Comparison of ENCODE assay signal across 1 cellular context in the genomic region with DNA sequence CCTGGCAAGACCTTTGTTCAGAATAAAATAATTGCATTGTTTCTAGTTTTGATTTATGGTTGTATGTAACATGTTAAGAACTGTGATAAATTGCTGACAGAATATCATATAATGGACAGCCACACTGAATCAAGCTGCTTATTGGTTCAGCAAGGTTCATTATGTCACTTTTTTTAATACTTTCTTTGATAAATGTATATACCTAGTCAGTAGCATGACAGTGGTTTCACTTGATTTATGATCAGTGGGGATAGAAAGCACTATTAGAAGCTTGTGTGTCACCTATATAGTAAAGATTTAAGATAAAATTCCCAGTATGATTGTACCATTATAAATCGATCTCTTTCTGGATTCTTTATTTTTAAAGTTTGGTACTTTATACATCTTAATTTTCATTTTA.
A peak's percentile ranks its signal among the peaks of the same experiment; 100 is the strongest.
TF ChIP-seq lines count a peak whose summit lies in the region.

No MANE protein-coding gene starts in this region.

TF ChIP-seq in GM12878, 131 proteins besides CTCF, POLR2A, EP300 and RAD21:
- no peak for TF ChIP-seq IKZF2 (IDR thresholded peaks at IDR 0.05)
- TF ChIP-seq ZNF207 (IDR thresholded peaks at IDR 0.05; ENCODE audit: borderline replicate concordance) = no peak
- TF ChIP-seq, protein P1, sequence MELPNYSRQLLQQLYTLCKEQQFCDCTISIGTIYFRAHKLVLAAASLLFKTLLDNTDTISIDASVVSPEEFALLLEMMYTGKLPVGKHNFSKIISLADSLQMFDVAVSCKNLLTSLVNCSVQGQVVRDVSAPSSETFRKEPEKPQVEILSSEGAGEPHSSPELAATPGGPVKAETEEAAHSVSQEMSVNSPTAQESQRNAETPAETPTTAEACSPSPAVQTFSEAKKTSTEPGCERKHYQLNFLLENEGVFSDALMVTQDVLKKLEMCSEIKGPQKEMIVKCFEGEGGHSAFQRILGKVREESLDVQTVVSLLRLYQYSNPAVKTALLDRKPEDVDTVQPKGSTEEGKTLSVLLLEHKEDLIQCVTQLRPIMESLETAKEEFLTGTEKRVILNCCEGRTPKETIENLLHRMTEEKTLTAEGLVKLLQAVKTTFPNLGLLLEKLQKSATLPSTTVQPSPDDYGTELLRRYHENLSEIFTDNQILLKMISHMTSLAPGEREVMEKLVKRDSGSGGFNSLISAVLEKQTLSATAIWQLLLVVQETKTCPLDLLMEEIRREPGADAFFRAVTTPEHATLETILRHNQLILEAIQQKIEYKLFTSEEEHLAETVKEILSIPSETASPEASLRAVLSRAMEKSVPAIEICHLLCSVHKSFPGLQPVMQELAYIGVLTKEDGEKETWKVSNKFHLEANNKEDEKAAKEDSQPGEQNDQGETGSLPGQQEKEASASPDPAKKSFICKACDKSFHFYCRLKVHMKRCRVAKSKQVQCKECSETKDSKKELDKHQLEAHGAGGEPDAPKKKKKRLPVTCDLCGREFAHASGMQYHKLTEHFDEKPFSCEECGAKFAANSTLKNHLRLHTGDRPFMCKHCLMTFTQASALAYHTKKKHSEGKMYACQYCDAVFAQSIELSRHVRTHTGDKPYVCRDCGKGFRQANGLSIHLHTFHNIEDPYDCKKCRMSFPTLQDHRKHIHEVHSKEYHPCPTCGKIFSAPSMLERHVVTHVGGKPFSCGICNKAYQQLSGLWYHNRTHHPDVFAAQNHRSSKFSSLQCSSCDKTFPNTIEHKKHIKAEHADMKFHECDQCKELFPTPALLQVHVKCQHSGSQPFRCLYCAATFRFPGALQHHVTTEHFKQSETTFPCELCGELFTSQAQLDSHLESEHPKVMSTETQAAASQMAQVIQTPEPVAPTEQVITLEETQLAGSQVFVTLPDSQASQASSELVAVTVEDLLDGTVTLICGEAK (IDR thresholded peaks at IDR 0.05; ENCODE audit: borderline replicate concordance) = no peak
- TF ChIP-seq, protein P2, sequence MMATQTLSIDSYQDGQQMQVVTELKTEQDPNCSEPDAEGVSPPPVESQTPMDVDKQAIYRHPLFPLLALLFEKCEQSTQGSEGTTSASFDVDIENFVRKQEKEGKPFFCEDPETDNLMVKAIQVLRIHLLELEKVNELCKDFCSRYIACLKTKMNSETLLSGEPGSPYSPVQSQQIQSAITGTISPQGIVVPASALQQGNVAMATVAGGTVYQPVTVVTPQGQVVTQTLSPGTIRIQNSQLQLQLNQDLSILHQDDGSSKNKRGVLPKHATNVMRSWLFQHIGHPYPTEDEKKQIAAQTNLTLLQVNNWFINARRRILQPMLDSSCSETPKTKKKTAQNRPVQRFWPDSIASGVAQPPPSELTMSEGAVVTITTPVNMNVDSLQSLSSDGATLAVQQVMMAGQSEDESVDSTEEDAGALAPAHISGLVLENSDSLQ (IDR thresholded peaks at IDR 0.05) = 0 out of 2 replicates have a peak, but pooled peaks have one; percentile 6
- no peak for TF ChIP-seq CUX1 (IDR thresholded peaks at IDR 0.05; ENCODE audit: insufficient replicate concordance, low read depth, low read length)
- no peak for TF ChIP-seq BCL3 (IDR thresholded peaks at IDR 0.05; ENCODE audit: borderline replicate concordance, insufficient read depth, low read depth, low read length, poor library complexity, severe bottlenecking)
